In genomic region chr12:79638490-79638889, GRCh38 we compare ENCODE assay signal across 19 cellular contexts. TPM values are rescaled to one million over a fixed set of nuclear protein-coding genes. Genes with fewer than 3 reads are reported as not detected.
DNase-seq lines count a peak whose midpoint lies in the region; ATAC-seq, FAIRE-seq and TF ChIP-seq lines count a peak whose summit lies in the region.
"Had no signal": no experiment of that assay in that cellular context is flagged by ENCODE, and none has a peak within 500 bp of the region (broad histone marks: within the 10 kb centered on the region; RNA-seq: fewer than 3 reads in every experiment).

No MANE protein-coding gene starts in this region.

- TF ChIP-seq POLR2A in HepG2 (IDR thresholded peaks at IDR 0.05; ENCODE audit: insufficient read depth in 1 of 2, low read depth in 2 of 2, low read length in 2 of 2) = no peak
- no peak for TF ChIP-seq POLR2A in breast epithelium (IDR thresholded peaks at IDR 0.05)

- DNase-seq in H9 (no peak), SK-N-MC (ENCODE audit: low read depth, low spot score) (no peak), HepG2 (ENCODE audit: low spot score) (peak; percentile 29), aorta (no peak), NCI-H1436 treated with DMSO at 0.1 percent for 48 hours (lab: John Stamatoyannopoulos, UW) (no peak), breast epithelium (ENCODE audit: low spot score in 2 of 2) (no peak), cerebellar cortex (ENCODE audit: low spot score) (no peak)
- DNase-seq: C1 segment of cervical spinal cord; CD4-positive, alpha-beta T cell; DMS153; DMS79 treated with DMSO at 0.1 percent for 48 hours; EL; GOT3; HFFc6 had no signal

- H3K27me3 ChIP-seq in H9 (ENCODE audit: insufficient read depth, low read length) (no peaks in the 10 kb centered on the region), HepG2 (ENCODE audit: control insufficient read depth in 1 of 2, insufficient read depth in 2 of 2, low read length in 2 of 2) (no peaks in the 10 kb centered on the region), aorta (ENCODE audit: control insufficient read depth in 1 of 2, insufficient read depth in 2 of 2, low read length in 1 of 2) (no peaks in the 10 kb centered on the region), breast epithelium (no peaks in the 10 kb centered on the region)

- no peak overlapping the region for H2BK15ac ChIP-seq in H9 (ENCODE audit: low read depth, low read length)

- no peak overlapping the region for H3K56ac ChIP-seq in H9 (ENCODE audit: insufficient read length, low read depth, low read length)

- no peak overlapping the region for H2BK20ac ChIP-seq in H9 (ENCODE audit: low read depth, low read length, poor library complexity, severe bottlenecking)

- H3K27ac ChIP-seq in H9 (ENCODE audit: insufficient read length, low read depth, low read length) = no peak overlapping the region
- peak overlapping the region; percentile 78 for H3K27ac ChIP-seq in SK-N-MC
- no peak overlapping the region for H3K27ac ChIP-seq in HepG2 (ENCODE audit: extremely low read length, insufficient read depth, low read length)
- H3K27ac ChIP-seq in aorta (ENCODE audit: low read depth in 1 of 2, low read length in 2 of 2) = no peak overlapping the region
- no peak overlapping the region for H3K27ac ChIP-seq in breast epithelium

- no peaks in the 10 kb centered on the region; the same call in 1 of the 2 replicates for H3K27me3 Mint-ChIP-seq in H9 (ENCODE audit: low read depth)
- H3K27me3 Mint-ChIP-seq: B cell; CD4-positive, alpha-beta T cell had no signal

- intact Hi-C loops in HepG2 (cut with micrococcal nuclease; ENCODE audit: unreplicated experiment) = no loop called here
- intact Hi-C loops in aorta (cut with DNase I) = no loop called here
- intact Hi-C loops in breast epithelium (cut with DNase I; ENCODE audit: low total_unique reads) = no loop called here

- H4K5ac ChIP-seq in H9 (ENCODE audit: insufficient read length, low read depth, low read length) = no peak overlapping the region

- no CpG with 5 or more reads among the region's 2 CpGs for WGBS in H9 (ENCODE audit: extremely low coverage, insufficient read length, low lambda C conversion rate)
- 80% methylated on average over 2 of the region's 2 CpGs for WGBS in HepG2 (ENCODE audit: low lambda C conversion rate)
- 68 to 80% methylated on average over 2 of the region's 2 CpGs for WGBS in aorta, 2 donors

- no peak for FAIRE-seq in HepG2 (lab: Jason Lieb, UNC)
- FAIRE-seq: D721Med, GM12891, HTR-8/SVneo had no signal

- in situ Hi-C loops in HepG2 (cut with HindIII; ENCODE audit: extremely low pct_ligation_motif_present, low pct_unique_long_range_greater_than_20kb) = no loop called here

- H3K4me1 Mint-ChIP-seq in H9 = peaks cover 49 to 59% of the 10 kb centered on the region in 2 experiments

- no peaks in the 10 kb centered on the region; a peak in 2 of 7 replicates for H3K36me3 Mint-ChIP-seq in H9 (ENCODE audit: insufficient read depth in 1 of 3, low read depth in 3 of 3)

- H4K91ac ChIP-seq in H9 (ENCODE audit: insufficient read length, low read depth, low read length) = no peak overlapping the region

- no peak for TF ChIP-seq RAD21 in HepG2 (CRISPR knock-in tag; IDR thresholded peaks at IDR 0.05)

- H2AFZ ChIP-seq in H9 (ENCODE audit: low read length) (no peak overlapping the region), HepG2 (ENCODE audit: low read length) (no peak overlapping the region)

- H2AK5ac ChIP-seq in H9 (ENCODE audit: insufficient read length, low read length) = no peak overlapping the region

- peak; percentile 51 for ATAC-seq in HepG2
- no peak for ATAC-seq in aorta (ENCODE audit: low FRiP score)

- POLR2A ChIA-PET in HepG2 (lab: Yijun Ruan, JAX) = no interaction called here

- H3K79me1 ChIP-seq in H9 (ENCODE audit: insufficient read depth, low read depth, low read length, poor library complexity, severe bottlenecking) = peaks cover 6% of the 10 kb centered on the region

- CTCF ChIA-PET in HepG2 (lab: Yijun Ruan, JAX; ENCODE audit: low intra/inter-chr PET ratio, low total read pairs) = no interaction called here

- H4K8ac ChIP-seq in H9 (replicated peaks; ENCODE audit: insufficient read length, low read depth, low read length) = no peak overlapping the region

- H2BK12ac ChIP-seq in H9 (ENCODE audit: insufficient read length, low read depth, low read length) = no peak overlapping the region

- H3K9me3 ChIP-seq in H9 (ENCODE audit: control insufficient read depth, low read depth, low read length) (no peaks in the 10 kb centered on the region), SK-N-MC (ENCODE audit: low read depth, low read length) (no peaks in the 10 kb centered on the region), HepG2 (ENCODE audit: low read length) (no peaks in the 10 kb centered on the region), aorta (ENCODE audit: control insufficient read depth, low read length) (no peaks in the 10 kb centered on the region), breast epithelium (no peaks in the 10 kb centered on the region)
- H3K9me3 ChIP-seq: HAP-1 had no signal

- TF ChIP-seq CTCF in H9 (conservative IDR thresholded peaks at IDR 0.05) (no peak), HepG2 (CRISPR knock-in tag; IDR thresholded peaks at IDR 0.05) (no peak), breast epithelium (IDR thresholded peaks at IDR 0.05) (no peak)

- H2BK5ac ChIP-seq in H9 (ENCODE audit: insufficient read length, low read length) = no peak overlapping the region

- no peak overlapping the region for H3K9ac ChIP-seq in H9 (ENCODE audit: extremely low read depth, insufficient read length, low read length)
- no peak overlapping the region for H3K9ac ChIP-seq in SK-N-MC (ENCODE audit: insufficient read length)
- no peak overlapping the region for H3K9ac ChIP-seq in HepG2 (ENCODE audit: insufficient read depth, low read depth, low read length)

- H3K36me3 ChIP-seq in SK-N-MC (ENCODE audit: insufficient read depth, low read length) (no peaks in the 10 kb centered on the region), HepG2 (replicated peaks in 1 of 2; ENCODE audit: control insufficient read depth in 1 of 2, insufficient read depth in 2 of 2, low read length in 2 of 2) (0 out of 5 replicates have a peak, but pooled peaks cover 2 to 12% of the 10 kb centered on the region in 2 experiments), aorta (ENCODE audit: control insufficient read depth in 1 of 2, insufficient read depth in 2 of 2, low read length in 1 of 2) (no peaks in the 10 kb centered on the region), breast epithelium (no peaks in the 10 kb centered on the region)
- H3K36me3 ChIP-seq: HAP-1 had no signal

- H3K27ac Mint-ChIP-seq in H9 = peak overlapping the region in 2 of 3 experiments; percentile 43 to 49; a peak in 3 of 7 replicates
- H3K27ac Mint-ChIP-seq: B cell; CD4-positive, alpha-beta T cell; HFFc6 had no signal

- no peak for TF ChIP-seq EP300 in HepG2 (IDR thresholded peaks at IDR 0.05; ENCODE audit: low read depth in 2 of 2, low read length in 2 of 2)
- no peak for TF ChIP-seq EP300 in HepG2 (CRISPR knock-in tag; IDR thresholded peaks at IDR 0.05; ENCODE audit: borderline replicate concordance)

- no peaks in the 10 kb centered on the region for H3K23me2 ChIP-seq in H9 (ENCODE audit: insufficient read length, low read depth, low read length, poor library complexity, severe bottlenecking)

- no peak overlapping the region for H3K4me2 ChIP-seq in H9 (ENCODE audit: insufficient read depth, insufficient read length, low read length)
- H3K4me2 ChIP-seq in HepG2 (ENCODE audit: low read depth, low read length) = no peak overlapping the region

- no TSS peak for BruUV-seq in HepG2 (replicated peaks; lab: Mats Ljungman, UMichigan)

- 0 out of 2 replicates have a peak, but pooled peaks cover 1% of the 10 kb centered on the region for H3K4me1 ChIP-seq in H9 (ENCODE audit: insufficient read depth, low read length)
- H3K4me1 ChIP-seq in HepG2 (ENCODE audit: insufficient read depth, low read length) = peaks cover 15% of the 10 kb centered on the region
- H3K4me1 ChIP-seq in aorta (ENCODE audit: control insufficient read depth in 1 of 2, insufficient read depth in 2 of 2, low read length in 2 of 2) = peaks cover 0 to 4% of the 10 kb centered on the region in 2 donors
- no peaks in the 10 kb centered on the region for H3K4me1 ChIP-seq in breast epithelium

- H3K4ac ChIP-seq in H9 (ENCODE audit: low read depth, low read length) = no peak overlapping the region

- H3K4me3 ChIP-seq in SK-N-MC = no peak overlapping the region
- H3K4me3 ChIP-seq in HepG2 (replicated peaks in 1 of 3; ENCODE audit: insufficient read depth in 1 of 3, low read depth in 2 of 3, low read length in 3 of 3) = no peak overlapping the region
- no peak overlapping the region for H3K4me3 ChIP-seq in aorta (ENCODE audit: low read length in 2 of 2)
- no peak overlapping the region for H3K4me3 ChIP-seq in breast epithelium
- H3K4me3 ChIP-seq: HAP-1 had no signal

- H2BK120ac ChIP-seq in H9 (ENCODE audit: low read depth, low read length, poor library complexity, severe bottlenecking) = no peak overlapping the region

- no peak overlapping the region for H3K4me3 Mint-ChIP-seq in H9
- H3K4me3 Mint-ChIP-seq: B cell; CD4-positive, alpha-beta T cell; HFFc6 had no signal

- no peak overlapping the region for H3K14ac ChIP-seq in H9 (ENCODE audit: insufficient read depth, low read length)

- H3K9me3 Mint-ChIP-seq in H9 = no peaks in the 10 kb centered on the region
- H3K9me3 Mint-ChIP-seq: CD4-positive, alpha-beta T cell; HFFc6 had no signal

- H3K79me2 ChIP-seq in H9 (ENCODE audit: insufficient read depth, low read length) = peaks cover 15% of the 10 kb centered on the region; the same call in 1 of the 2 replicates
- H3K79me2 ChIP-seq in HepG2 (ENCODE audit: insufficient read depth, low read length) = peaks cover 68% of the 10 kb centered on the region

- H4K20me1 ChIP-seq in H9 (ENCODE audit: control insufficient read depth, insufficient read depth, insufficient read length) = no peaks in the 10 kb centered on the region
- H4K20me1 ChIP-seq in HepG2 (ENCODE audit: insufficient read depth, low read length) = peaks cover 16% of the 10 kb centered on the region

- H3K23ac ChIP-seq in H9 (ENCODE audit: insufficient read length, low read depth, low read length) = no peak overlapping the region

- H3K18ac ChIP-seq in H9 (ENCODE audit: insufficient read length, low read depth, low read length) = no peak overlapping the region

- H3T11ph ChIP-seq in H9 (ENCODE audit: low read length) = no peak overlapping the region

RNA-seq across cellular contexts. Expression of gene PAWR, which starts 52.3 kb away (rescaled TPM):
- 176 and 190 TPM in 2 replicates for total RNA-seq in H9 (2021)
- 36.1 and 37.4 TPM in 2 replicates for total RNA-seq in HepG2 (2016; rRNA removed; fragmentation: Illumina TruSeq; extraction: Trizol)
- 11.2 and 13.0 TPM in 2 replicates for total RNA-seq in HepG2 (2016; cell fraction: cytosol; rRNA removed; fragmentation: Illumina TruSeq; extraction: Trizol; ENCODE audit: low read depth)
- total RNA-seq in HepG2 (2016; cell fraction: insoluble cytoplasmic fraction; rRNA removed; fragmentation: Illumina TruSeq; extraction: Trizol) = 37.3 and 40.1 TPM in 2 replicates
- 14.1 and 16.8 TPM in 2 replicates for total RNA-seq in HepG2 (2016; cell fraction: membrane; rRNA removed; fragmentation: Illumina TruSeq; extraction: Trizol)
- 46.8 and 49.1 TPM in 2 replicates for total RNA-seq in HepG2 (2016; cell fraction: nucleus; rRNA removed; fragmentation: Illumina TruSeq; extraction: Trizol)
- 23.1 and 29.1 TPM in 2 replicates for polyA plus RNA-seq in HepG2 (2011; rRNA removed)
- polyA plus RNA-seq in HepG2 (2011; cell fraction: cytosol; rRNA removed) = 7.1 and 8.4 TPM in 2 replicates
- polyA plus RNA-seq in HepG2 (2011; cell fraction: nucleus; rRNA removed) = 36.4 and 41.9 TPM in 2 replicates
- 58.2 and 68.4 TPM in 2 replicates for polyA plus RNA-seq in HepG2 (2012)
- 6.8 and 7.8 TPM in 2 replicates for polyA plus RNA-seq in HepG2 (2016; cell fraction: cytosol; fragmentation: Illumina TruSeq; extraction: Trizol; ENCODE audit: low read depth)
- polyA plus RNA-seq in HepG2 (2016; cell fraction: insoluble cytoplasmic fraction; fragmentation: Illumina TruSeq; extraction: Trizol; ENCODE audit: low read depth) = 33.4 and 33.7 TPM in 2 replicates
- polyA plus RNA-seq in HepG2 (2016; cell fraction: membrane; fragmentation: Illumina TruSeq; extraction: Trizol; ENCODE audit: low read depth) = 11.0 and 13.3 TPM in 2 replicates
- polyA plus RNA-seq in HepG2 (2016; cell fraction: nucleus; fragmentation: Illumina TruSeq; extraction: Trizol; ENCODE audit: insufficient read depth, low read depth) = 75.9 and 78.0 TPM in 2 replicates
- polyA minus RNA-seq in HepG2 (2011; rRNA and poly(A)+ RNA removed; ENCODE audit: low replicate concordance) = 13.7 and 19.1 TPM in 2 replicates
- polyA minus RNA-seq in HepG2 (2011; cell fraction: cytosol; rRNA and poly(A)+ RNA removed) = 17.4 and 18.3 TPM in 2 replicates
- 162 and 198 TPM in 2 replicates for polyA minus RNA-seq in HepG2 (2011; cell fraction: nucleus; rRNA and poly(A)+ RNA removed)
- total RNA-seq in aorta = 100 to 1,000 TPM; 110 to 150 TPM
- 10 to 100 TPM; 42.7 to 63.2 TPM for polyA plus RNA-seq in aorta
- total RNA-seq in breast epithelium = 100 to 1,000 TPM in 2 of 3 donors, 10 to 100 TPM in 1; 17.0 to 155 (median 101) TPM
